ENCODE assay signal across 10 cellular contexts in the genomic region with DNA sequence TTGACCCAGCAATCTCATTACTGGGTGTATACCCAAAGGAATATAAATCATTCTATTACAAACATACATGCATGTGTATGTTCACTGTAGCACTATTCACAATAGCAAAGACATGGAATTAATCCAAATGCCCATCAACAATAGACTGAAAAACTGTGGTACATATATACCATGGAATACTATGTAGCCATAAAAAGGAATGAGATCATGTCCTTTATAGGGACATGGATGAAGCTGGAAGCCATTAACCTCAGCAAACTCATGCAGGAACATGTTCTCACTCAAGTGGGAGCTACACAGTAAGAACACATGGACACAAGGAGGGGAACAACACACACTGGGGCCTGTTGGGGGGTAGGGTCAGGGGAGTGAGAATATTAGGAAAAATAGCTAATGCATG. TPM values are rescaled to one million over a fixed set of nuclear protein-coding genes. Genes with fewer than 3 reads are reported as not detected.
A peak's percentile ranks its signal among the peaks of the same experiment; 100 is the strongest.
DNase-seq lines count a peak whose midpoint lies in the region; ATAC-seq, FAIRE-seq and TF ChIP-seq lines count a peak whose summit lies in the region.
"Not testable (repeated sequence)": the region's sequence is repeated elsewhere in the genome, so short reads cannot be mapped to it uniquely, and the experiment has no call there.
"Had no signal": no experiment of that assay in that cellular context is flagged by ENCODE, and none has a peak within 500 bp of the region (broad histone marks: within the 10 kb centered on the region; RNA-seq: fewer than 3 reads in every experiment).

No MANE protein-coding gene starts in this region.

- H3K27ac ChIP-seq in A549; DND-41 (ENCODE audit: low read length); neural progenitor cell: not testable (repeated sequence)

- not testable (repeated sequence) for H3K4me3 ChIP-seq in A549; DND-41 (ENCODE audit: low read depth in 1 of 2, low read length in 2 of 2); neural progenitor cell

- POLR2A ChIA-PET in A549 (lab: Yijun Ruan, JAX), result interaction anchor here (2.1 to 2.3 kb wide), 2 partner anchors 12 to 62 kb away, joined by 12 to 29 read pairs; a partner anchor contains a TSS
- POLR2A ChIA-PET in activated CD8-positive, alpha-beta T cell treated with anti-CD3 and anti-CD28 coated beads, Interleukin-2, amount 10 ng/mL, durations not matched to agents 7 days and 5 days (lab: Charles Lee), result interaction anchor here (1.9 kb wide), 1 partner anchor 87 kb away, joined by 4 read pairs; no protein-coding TSS in a partner anchor

- TF ChIP-seq EP300 in A549 (IDR thresholded peaks at IDR 0.05), result not testable (repeated sequence)

- H3K27me3 Mint-ChIP-seq in activated CD8-positive, alpha-beta T cell treated with anti-CD3 and anti-CD28 coated beads, Interleukin-2, amount 10 ng/mL, durations not matched to agents 7 days and 5 days (ENCODE audit: low read depth); activated naive CD8-positive, alpha-beta T cell; immature natural killer cell (ENCODE audit: low read depth in 3 of 3); neural progenitor cell (ENCODE audit: insufficient read depth, low read depth): not testable (repeated sequence)

- H3K79me2 ChIP-seq in DND-41 (ENCODE audit: insufficient read depth, low read length) (peaks cover 26% of the 10 kb centered on the region), neural progenitor cell (ENCODE audit: low read depth) (peaks cover 14% of the 10 kb centered on the region)

- TF ChIP-seq POLR2A in A549 (IDR thresholded peaks at IDR 0.05; ENCODE audit: low read length), result not testable (repeated sequence)

- not testable (repeated sequence) for ATAC-seq in A549; DND-41 (ENCODE audit: insufficient read depth, low read depth); activated CD8-positive, alpha-beta T cell treated with anti-CD3 and anti-CD28 coated beads, Interleukin-2, amount 10 ng/mL, durations not matched to agents 7 days and 5 days

- not testable (repeated sequence) for H3K4me3 Mint-ChIP-seq in activated CD8-positive, alpha-beta T cell treated with anti-CD3 and anti-CD28 coated beads, Interleukin-2, amount 10 ng/mL, durations not matched to agents 7 days and 5 days
- H3K4me3 Mint-ChIP-seq in activated naive CD8-positive, alpha-beta T cell, result peak overlapping the region; percentile 13
- H3K4me3 Mint-ChIP-seq in immature natural killer cell, result peak overlapping the region; percentile 5 to 71 (median 41)
- H3K4me3 Mint-ChIP-seq in neural progenitor cell, result peak overlapping the region; percentile 66

- not testable (repeated sequence) for H3K9me3 ChIP-seq in A549; DND-41 (ENCODE audit: insufficient read depth, low read length, severe bottlenecking); neural progenitor cell (ENCODE audit: low read depth)

- H3K27ac Mint-ChIP-seq in activated CD8-positive, alpha-beta T cell treated with anti-CD3 and anti-CD28 coated beads, Interleukin-2, amount 10 ng/mL, durations not matched to agents 7 days and 5 days, result peak overlapping the region; percentile 22
- not testable (repeated sequence) for H3K27ac Mint-ChIP-seq in activated naive CD8-positive, alpha-beta T cell
- H3K27ac Mint-ChIP-seq in immature natural killer cell (peak overlapping the region in 1 of 6 donors; percentile 73), neural progenitor cell (peak overlapping the region; percentile 63)

- H3K4me1 ChIP-seq in A549 (peaks cover 23% of the 10 kb centered on the region), DND-41 (ENCODE audit: insufficient read depth, low read length) (peaks cover 33% of the 10 kb centered on the region), neural progenitor cell (peaks cover 15% of the 10 kb centered on the region)

- DNase-seq in A549 (ENCODE audit: low read depth in 1 of 2, low spot score in 1 of 2); DND-41; activated CD8-positive, alpha-beta T cell treated with anti-CD3 and anti-CD28 coated beads, Interleukin-2, amount 10 ng/mL, durations not matched to agents 7 days and 5 days; immature natural killer cell; neural progenitor cell (ENCODE audit: low spot score): not testable (repeated sequence)

- not testable (repeated sequence) for H3K9me3 Mint-ChIP-seq in activated CD8-positive, alpha-beta T cell treated with anti-CD3 and anti-CD28 coated beads, Interleukin-2, amount 10 ng/mL, durations not matched to agents 7 days and 5 days (ENCODE audit: insufficient read depth); activated naive CD8-positive, alpha-beta T cell (ENCODE audit: low read depth); immature natural killer cell; neural progenitor cell

- not testable (repeated sequence) for TF ChIP-seq RAD21 in A549 (conservative IDR thresholded peaks at IDR 0.05 in 1 of 2, IDR thresholded peaks at IDR 0.05 in 1 of 2)

- not testable (repeated sequence) for H3K27me3 ChIP-seq in DND-41 (ENCODE audit: insufficient read depth, low read length, poor library complexity); neural progenitor cell

- CTCF ChIA-PET in A549 (lab: Yijun Ruan, JAX), result interaction anchor here (0.7 to 2.1 kb wide), 6 partner anchors 11 to 115 kb away, joined by 3 to 7 read pairs (median 4); no protein-coding TSS in a partner anchor
- CTCF ChIA-PET in activated CD8-positive, alpha-beta T cell treated with anti-CD3 and anti-CD28 coated beads, Interleukin-2, amount 10 ng/mL, durations not matched to agents 7 days and 5 days (lab: Charles Lee), result interaction anchor here (0.9 to 2.5 kb wide), 6 partner anchors 14 to 118 kb away, joined by 3 to 6 read pairs (median 4); a partner anchor contains a TSS

- peaks cover 22% of the 10 kb centered on the region for H3K36me3 Mint-ChIP-seq in activated CD8-positive, alpha-beta T cell treated with anti-CD3 and anti-CD28 coated beads, Interleukin-2, amount 10 ng/mL, durations not matched to agents 7 days and 5 days (ENCODE audit: low read depth)
- not testable (repeated sequence) for H3K36me3 Mint-ChIP-seq in activated naive CD8-positive, alpha-beta T cell; immature natural killer cell; neural progenitor cell

- not testable (repeated sequence) for FAIRE-seq in A549 (lab: Jason Lieb, UNC)

- not testable (repeated sequence) for H4K20me1 ChIP-seq in DND-41 (ENCODE audit: insufficient read depth, low read length); neural progenitor cell (ENCODE audit: low read depth)

- not testable (repeated sequence) for TF ChIP-seq CTCF in A549 (IDR thresholded peaks at IDR 0.05); DND-41 (IDR thresholded peaks at IDR 0.05; ENCODE audit: borderline replicate concordance, extremely low read depth, low read length, poor library complexity, severe bottlenecking); neural progenitor cell (IDR thresholded peaks at IDR 0.05)

- H3K4me1 Mint-ChIP-seq in activated CD8-positive, alpha-beta T cell treated with anti-CD3 and anti-CD28 coated beads, Interleukin-2, amount 10 ng/mL, durations not matched to agents 7 days and 5 days (ENCODE audit: low read depth), result peaks cover 23% of the 10 kb centered on the region
- H3K4me1 Mint-ChIP-seq in activated naive CD8-positive, alpha-beta T cell (ENCODE audit: low read depth), result peaks cover 23% of the 10 kb centered on the region
- H3K4me1 Mint-ChIP-seq in immature natural killer cell, result peaks cover 33 to 37% of the 10 kb centered on the region in 2 donors
- H3K4me1 Mint-ChIP-seq in neural progenitor cell, result peaks cover 29% of the 10 kb centered on the region

- H3K9ac ChIP-seq in DND-41 (ENCODE audit: low read depth, low read length); neural progenitor cell: not testable (repeated sequence)

- H3K4me2 ChIP-seq in A549; DND-41 (ENCODE audit: insufficient read depth, low read length); neural progenitor cell: not testable (repeated sequence)

- peaks cover 16% of the 10 kb centered on the region for H3F3A ChIP-seq in neural progenitor cell (ENCODE audit: low read depth)

- H2AFZ ChIP-seq in DND-41 (ENCODE audit: low read depth, low read length), result 0 out of 2 replicates have a peak overlapping the region, but pooled peaks have one; percentile 17
- not testable (repeated sequence) for H2AFZ ChIP-seq in neural progenitor cell (replicated peaks)

- not testable (repeated sequence) for H3K36me3 ChIP-seq in DND-41 (ENCODE audit: insufficient read depth, low read length); neural progenitor cell

RNA-seq across cellular contexts. Expression of a gene that starts 2.0 kb away (rescaled TPM):
- polyA plus RNA-seq in A549 (2011; rRNA removed) (203 and 257 TPM in 2 replicates), A549 (2017; fragmentation: RNase III; extraction: RNeasy Plus Mini Kit Qiagen cat#74134 plus additional on column Dnase treatment) (210 to 248 TPM (median 221 TPM) in 3 replicates), immature natural killer cell (1,000 to 10,000 TPM in 1 of 3 donors, 100 to 1,000 TPM in 2; 527 to 1,019 (median 714) TPM)
- polyA plus RNA-seq in A549 (2012; cell fraction: cytosol; rRNA removed), result 214 and 245 TPM in 2 replicates
- 99.6 and 118 TPM in 2 replicates for polyA plus RNA-seq in A549 (2012; cell fraction: nucleus; rRNA removed)
- polyA minus RNA-seq in A549 (2011; rRNA and poly(A)+ RNA removed), result 200 and 213 TPM in 2 replicates
- total RNA-seq in activated CD8-positive, alpha-beta T cell treated with anti-CD3 and anti-CD28 coated beads, Interleukin-2, amount 10 ng/mL, durations not matched to agents 7 days and 5 days, result 100 to 1,000 TPM; 220 TPM
- 52.2 and 67.2 TPM in 2 replicates for total RNA-seq in neural progenitor cell (ENCODE audit: low replicate concordance)

RNA-seq across cellular contexts. Expression of a gene that starts 12.3 kb away (rescaled TPM):
- polyA plus RNA-seq in A549 (2011; rRNA removed) (367 and 604 TPM in 2 replicates), A549 (2017; fragmentation: RNase III; extraction: RNeasy Plus Mini Kit Qiagen cat#74134 plus additional on column Dnase treatment) (546 to 553 TPM (median 551 TPM) in 3 replicates), immature natural killer cell (100 to 1,000 TPM in 1 of 3 donors, 10 to 100 TPM in 2; 79.2 to 102 (median 92.2) TPM)
- polyA plus RNA-seq in A549 (2012; cell fraction: cytosol; rRNA removed), result 705 and 750 TPM in 2 replicates
- polyA plus RNA-seq in A549 (2012; cell fraction: nucleus; rRNA removed), result 500 and 631 TPM in 2 replicates
- polyA minus RNA-seq in A549 (2011; rRNA and poly(A)+ RNA removed), result 1,540 and 1,566 TPM in 2 replicates
- total RNA-seq in activated CD8-positive, alpha-beta T cell treated with anti-CD3 and anti-CD28 coated beads, Interleukin-2, amount 10 ng/mL, durations not matched to agents 7 days and 5 days, result 100 to 1,000 TPM; 813 to 836 TPM
- 403 and 435 TPM in 2 replicates for total RNA-seq in neural progenitor cell (ENCODE audit: low replicate concordance)

RNA-seq across cellular contexts. Expression of a gene that starts 15.9 kb away (rescaled TPM):
- polyA plus RNA-seq in A549 (2011; rRNA removed), result 0.12 and 0.16 TPM in 2 replicates
- 0.67 and 0.80 TPM in 2 replicates for polyA plus RNA-seq in A549 (2012; cell fraction: cytosol; rRNA removed)
- 0.84 and 1.1 TPM in 2 replicates for polyA plus RNA-seq in A549 (2012; cell fraction: nucleus; rRNA removed)
- polyA plus RNA-seq in A549 (2017; fragmentation: RNase III; extraction: RNeasy Plus Mini Kit Qiagen cat#74134 plus additional on column Dnase treatment), result 0.13 to 0.22 TPM (median 0.18 TPM) in 3 replicates
- 0.49 and 0.62 TPM in 2 replicates for polyA minus RNA-seq in A549 (2011; rRNA and poly(A)+ RNA removed)
- total RNA-seq in activated CD8-positive, alpha-beta T cell treated with anti-CD3 and anti-CD28 coated beads, Interleukin-2, amount 10 ng/mL, durations not matched to agents 7 days and 5 days, result not detected
- under 1 TPM in 1 of 3 donors, not detected in 2; 0.19 TPM for polyA plus RNA-seq in immature natural killer cell
- 0.34 TPM in 1 of 2 replicates, not detected in the other for total RNA-seq in neural progenitor cell (ENCODE audit: low replicate concordance)
- total RNA-seq: A172; Calu3; CD8-positive, alpha-beta memory T cell had no signal
- polyA plus RNA-seq: AG04450; CD8-positive, alpha-beta memory T cell had no signal

RNA-seq across cellular contexts. Expression of a gene that starts 59.6 kb away (rescaled TPM):
- polyA plus RNA-seq in A549 (2011; rRNA removed), result 53.2 and 56.6 TPM in 2 replicates
- 14.0 and 18.8 TPM in 2 replicates for polyA plus RNA-seq in A549 (2012; cell fraction: cytosol; rRNA removed)
- 15.5 and 19.0 TPM in 2 replicates for polyA plus RNA-seq in A549 (2012; cell fraction: nucleus; rRNA removed)
- polyA plus RNA-seq in A549 (2017; fragmentation: RNase III; extraction: RNeasy Plus Mini Kit Qiagen cat#74134 plus additional on column Dnase treatment), result 24.0 to 24.5 TPM (median 24.2 TPM) in 3 replicates
- 176 and 220 TPM in 2 replicates for polyA minus RNA-seq in A549 (2011; rRNA and poly(A)+ RNA removed)
- total RNA-seq in activated CD8-positive, alpha-beta T cell treated with anti-CD3 and anti-CD28 coated beads, Interleukin-2, amount 10 ng/mL, durations not matched to agents 7 days and 5 days, result 10 to 100 TPM; 72.2 to 76.5 TPM
- 10 to 100 TPM in 1 of 3 donors, 1 to 10 TPM in 2; 3.4 to 12.2 (median 4.8) TPM for polyA plus RNA-seq in immature natural killer cell
- 67.8 and 71.0 TPM in 2 replicates for total RNA-seq in neural progenitor cell (ENCODE audit: low replicate concordance)

RNA-seq across cellular contexts. Expression of a gene that starts 59.7 kb away (rescaled TPM):
- polyA plus RNA-seq in A549 (2011; rRNA removed) (21.9 and 30.6 TPM in 2 replicates), A549 (2017; fragmentation: RNase III; extraction: RNeasy Plus Mini Kit Qiagen cat#74134 plus additional on column Dnase treatment) (14.0 to 18.7 TPM (median 16.1 TPM) in 3 replicates), immature natural killer cell (1 to 10 TPM in 2 of 3 donors, not detected in 1; 1.2 to 2.7 TPM)
- 20.1 and 23.0 TPM in 2 replicates for polyA plus RNA-seq in A549 (2012; cell fraction: cytosol; rRNA removed)
- 110 and 113 TPM in 2 replicates for polyA plus RNA-seq in A549 (2012; cell fraction: nucleus; rRNA removed)
- polyA minus RNA-seq in A549 (2011; rRNA and poly(A)+ RNA removed), result 29.2 and 40.6 TPM in 2 replicates
- 10 to 100 TPM; 22.7 to 22.9 TPM for total RNA-seq in activated CD8-positive, alpha-beta T cell treated with anti-CD3 and anti-CD28 coated beads, Interleukin-2, amount 10 ng/mL, durations not matched to agents 7 days and 5 days
- 17.2 and 24.5 TPM in 2 replicates for total RNA-seq in neural progenitor cell (ENCODE audit: low replicate concordance)
